In genomic region chr19:46420056-46420455, GRCh38 we compare ENCODE assay signal across 23 cellular contexts. TPM values are rescaled to one million over a fixed set of nuclear protein-coding genes. Genes with fewer than 3 reads are reported as not detected.
"Had no signal": no experiment of that assay in that cellular context is flagged by ENCODE, and none has a peak within 500 bp of the region (broad histone marks: within the 10 kb centered on the region; RNA-seq: fewer than 3 reads in every experiment).

No MANE protein-coding gene starts in this region.

- H3K4me3 Mint-ChIP-seq: naive thymus-derived CD4-positive, alpha-beta T cell had no signal

- H3K36me3 Mint-ChIP-seq: naive thymus-derived CD4-positive, alpha-beta T cell had no signal

- FAIRE-seq: colon, small intestine had no signal

- H3K27me3 ChIP-seq: ovary, right atrium auricular region, vagina had no signal

- H3K9me3 ChIP-seq: heart left ventricle, ovary, right atrium auricular region, sigmoid colon, suprapubic skin, tibial nerve, upper lobe of right lung, vagina had no signal

- ATAC-seq: heart left ventricle; naive thymus-derived CD4-positive, alpha-beta T cell; upper lobe of right lung had no signal

- H3K4me3 ChIP-seq: heart left ventricle, ovary, right atrium auricular region, sigmoid colon, suprapubic skin, tibial nerve, upper lobe of right lung, vagina had no signal

- H3K27ac Mint-ChIP-seq: naive thymus-derived CD4-positive, alpha-beta T cell had no signal

- H3K27ac ChIP-seq: ovary, sigmoid colon, suprapubic skin, tibial nerve, upper lobe of right lung, vagina had no signal

- DNase-seq: dermis blood vessel endothelial cell; foreskin melanocyte; heart left ventricle; hippocampal formation; kidney glomerular epithelial cell; naive thymus-derived CD4-positive, alpha-beta T cell; small intestine; stimulated activated CD4-positive, alpha-beta T cell treated with anti-CD3 and anti-CD28 coated beads, Interleukin-2, amount 100 ng/mL, for 48 hours; stimulated activated naive CD4-positive, alpha-beta T cell treated with Interleukin-2 at 50 U/mL for 16 hours; upper lobe of right lung had no signal

- H3K36me3 ChIP-seq: heart left ventricle, ovary, right atrium auricular region, sigmoid colon, suprapubic skin, tibial nerve, upper lobe of right lung, vagina had no signal

RNA-seq across cellular contexts. Expression of gene CCDC8, which starts 6.7 kb away (rescaled TPM):
- total RNA-seq: mononuclear cell; naive thymus-derived CD4-positive, alpha-beta T cell had no signal
- polyA plus RNA-seq: naive thymus-derived CD4-positive, alpha-beta T cell had no signal

RNA-seq across cellular contexts. Expression of gene PNMA8C, which starts 8.7 kb away (rescaled TPM):
- total RNA-seq: dermis blood vessel endothelial cell; epithelial cell of proximal tubule; glomerular endothelial cell; lung microvascular endothelial cell; mesenteric fat pad; mononuclear cell; naive thymus-derived CD4-positive, alpha-beta T cell; right atrium auricular region; upper lobe of right lung had no signal
- polyA plus RNA-seq: liver; naive thymus-derived CD4-positive, alpha-beta T cell had no signal

RNA-seq across cellular contexts. Expression of gene PNMA8A, which starts 51.3 kb away (rescaled TPM):
- total RNA-seq: lung microvascular endothelial cell, mononuclear cell had no signal
- polyA plus RNA-seq: naive thymus-derived CD4-positive, alpha-beta T cell had no signal
